In genomic region chr7:75042831-75043703, GRCh38 we compare ENCODE assay signal across 25 cellular contexts.
"Had no signal": no experiment of that assay in that cellular context is flagged by ENCODE, and none has a peak within 500 bp of the region (broad histone marks: within the 10 kb centered on the region; RNA-seq: fewer than 3 reads in every experiment).

No MANE protein-coding gene starts in this region.

- H3K4me3 Mint-ChIP-seq: activated CD4-positive, alpha-beta memory T cell treated with anti-CD3 and anti-CD28 coated beads for 36 hours; activated CD4-positive, alpha-beta T cell treated with anti-CD3 and anti-CD28 coated beads, Interleukin-2, amount 10 ng/mL, durations not matched to agents 24 days and 14 days; activated naive CD4-positive, alpha-beta T cell treated with anti-CD3 and anti-CD28 coated beads for 36 hours; activated naive CD8-positive, alpha-beta T cell treated with anti-CD3 and anti-CD28 coated beads for 36 hours; activated T-helper 1 cell treated with anti-CD3 and anti-CD28 coated beads, Interleukin-12 subunit alpha, Interleukin-12 subunit beta, Interleukin-2, Interleukin-4 antibody, amounts not matched to agents 30 ng/mL and 10 ng/mL and 1 ng/mL, durations not matched to agents 14 hours and 24 hours and 36 hours; nephron; T-helper 17 cell had no signal

- H3K4me3 ChIP-seq: pancreas, psoas muscle, smooth muscle cell, thyroid gland, upper lobe of left lung had no signal

- ATAC-seq: left ventricle myocardium superior; pancreas; psoas muscle; stimulated activated naive CD8-positive, alpha-beta T cell treated with anti-CD3 and anti-CD28 coated beads, Interleukin-15, Interleukin-2, amounts not matched to agents 100 U/mL and 50 U/mL, for 24 hours; T-helper 17 cell had no signal

- H3K27me3 ChIP-seq: brain microvascular endothelial cell, pancreas, thyroid gland, upper lobe of left lung had no signal

- H3K9me3 Mint-ChIP-seq: activated CD4-positive, alpha-beta memory T cell treated with anti-CD3 and anti-CD28 coated beads for 36 hours; activated CD4-positive, alpha-beta T cell treated with anti-CD3 and anti-CD28 coated beads, Interleukin-2, amount 10 ng/mL, durations not matched to agents 24 days and 14 days; activated naive CD4-positive, alpha-beta T cell treated with anti-CD3 and anti-CD28 coated beads for 36 hours; activated naive CD8-positive, alpha-beta T cell treated with anti-CD3 and anti-CD28 coated beads for 36 hours; activated T-helper 1 cell treated with anti-CD3 and anti-CD28 coated beads, Interleukin-12 subunit alpha, Interleukin-12 subunit beta, Interleukin-2, Interleukin-4 antibody, amounts not matched to agents 30 ng/mL and 10 ng/mL and 1 ng/mL, durations not matched to agents 14 hours and 24 hours and 36 hours; nephron had no signal

- H3K27ac ChIP-seq: brain microvascular endothelial cell, epithelial cell of prostate, pancreas, psoas muscle, thyroid gland, upper lobe of left lung had no signal

- H3K4me1 ChIP-seq: pancreas, upper lobe of left lung had no signal

- H3K27me3 Mint-ChIP-seq: activated CD4-positive, alpha-beta memory T cell treated with anti-CD3 and anti-CD28 coated beads for 36 hours; activated CD4-positive, alpha-beta T cell treated with anti-CD3 and anti-CD28 coated beads, Interleukin-2, amount 10 ng/mL, durations not matched to agents 24 days and 14 days; activated naive CD8-positive, alpha-beta T cell treated with anti-CD3 and anti-CD28 coated beads for 36 hours; T-helper 17 cell had no signal

- DNase-seq: activated CD4-positive, alpha-beta memory T cell treated with anti-CD3 and anti-CD28 coated beads for 36 hours; activated CD4-positive, alpha-beta T cell treated with anti-CD3 and anti-CD28 coated beads, Interleukin-2, amount 10 ng/mL, durations not matched to agents 24 days and 14 days; activated CD4-positive, CD25-positive, alpha-beta regulatory T cell treated with anti-CD3 and anti-CD28 coated beads, Interleukin-2, amount 50 U/mL, for 72 hours; activated CD8-positive, alpha-beta memory T cell treated with anti-CD3 and anti-CD28 coated beads, Interleukin-2, amount 50 U/mL, for 4 hours; activated effector memory CD4-positive, alpha-beta T cell treated with anti-CD3 and anti-CD28 coated beads, Interleukin-2, amount 50 U/mL, for 16 hours; activated naive CD4-positive, alpha-beta T cell treated with anti-CD3 and anti-CD28 coated beads for 36 hours; activated naive CD8-positive, alpha-beta T cell treated with anti-CD3 and anti-CD28 coated beads for 36 hours; activated T-cell treated with anti-CD3 and anti-CD28 coated beads, Interleukin-2, amount 50 U/mL, for 1 hour; brain microvascular endothelial cell; central memory CD4-positive, alpha-beta T cell; effector CD8-positive, alpha-beta T cell; glutamatergic neuron; islet precursor cell; left ventricle myocardium superior; pancreas; stimulated activated naive CD8-positive, alpha-beta T cell treated with anti-CD3 and anti-CD28 coated beads, Interleukin-15, Interleukin-2, amounts not matched to agents 100 U/mL and 50 U/mL, for 24 hours; T-helper 17 cell; T1000 had no signal

- H3K9me3 ChIP-seq: pancreas, psoas muscle, thyroid gland, upper lobe of left lung had no signal

- H3K4me1 Mint-ChIP-seq: activated naive CD8-positive, alpha-beta T cell treated with anti-CD3 and anti-CD28 coated beads for 36 hours; T-helper 17 cell had no signal

- H3K27ac Mint-ChIP-seq: activated CD4-positive, alpha-beta memory T cell treated with anti-CD3 and anti-CD28 coated beads for 36 hours; activated CD4-positive, alpha-beta T cell treated with anti-CD3 and anti-CD28 coated beads, Interleukin-2, amount 10 ng/mL, durations not matched to agents 24 days and 14 days; activated naive CD4-positive, alpha-beta T cell treated with anti-CD3 and anti-CD28 coated beads for 36 hours; activated T-helper 1 cell treated with anti-CD3 and anti-CD28 coated beads, Interleukin-12 subunit alpha, Interleukin-12 subunit beta, Interleukin-2, Interleukin-4 antibody, amounts not matched to agents 30 ng/mL and 10 ng/mL and 1 ng/mL, durations not matched to agents 14 hours and 24 hours and 36 hours; T-helper 17 cell had no signal
